1 cellular context compared by ENCODE assay signal in the genomic region with DNA sequence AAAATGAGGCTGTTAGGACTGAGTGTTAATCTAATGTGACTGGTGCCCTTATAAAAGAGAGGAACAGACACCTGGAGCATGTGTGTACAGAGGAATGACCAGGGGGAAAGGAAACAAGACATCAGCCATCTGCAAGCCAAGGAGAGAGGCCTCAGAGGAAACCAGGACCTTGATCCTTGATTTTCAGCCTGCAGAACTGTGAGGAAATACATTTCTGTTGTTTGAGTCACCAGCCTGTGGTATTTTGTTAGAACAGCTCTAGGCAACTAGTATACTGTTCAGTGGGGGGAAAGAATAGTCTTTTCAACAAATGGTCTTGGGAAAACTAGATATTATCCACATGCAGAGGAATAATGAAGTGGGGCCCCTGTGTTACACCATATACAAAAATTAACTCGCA.
TF ChIP-seq lines count a peak whose summit lies in the region.

No MANE protein-coding gene starts in this region.

TF ChIP-seq in HepG2, 621 proteins besides CTCF, POLR2A, EP300 and RAD21 (continued from another document):
- TF ChIP-seq BRCA1 (CRISPR knock-in tag; IDR thresholded peaks at IDR 0.05) (no peak), ZBTB42 (CRISPR knock-in tag; IDR thresholded peaks at IDR 0.05) (no peak)
